ENCODE assay signal across 8 cellular contexts in genomic region chr7:100166966-100167911, GRCh38. TPM values are rescaled to one million over a fixed set of nuclear protein-coding genes. Genes with fewer than 3 reads are reported as not detected.
DNase-seq lines count a peak whose midpoint lies in the region; ATAC-seq and TF ChIP-seq lines count a peak whose summit lies in the region.

No MANE protein-coding gene starts in this region.

- H3K4me3 Mint-ChIP-seq in naive thymus-derived CD4-positive, alpha-beta T cell: peak overlapping the region; percentile 86 to 95 (median 92)

- peaks cover 0 to 4% (median 0%) of the 10 kb centered on the region in 5 donors for H3K36me3 Mint-ChIP-seq in naive thymus-derived CD4-positive, alpha-beta T cell

- H3K36me3 ChIP-seq in ACC112 (ENCODE audit: insufficient read depth, low read length) (no peaks in the 10 kb centered on the region), HUES6 (ENCODE audit: control insufficient read depth, insufficient read depth, low read length) (no peaks in the 10 kb centered on the region)
- no peaks in the 10 kb centered on the region for H3K36me3 ChIP-seq in naive thymus-derived CD4-positive, alpha-beta T cell (ENCODE audit: control insufficient read depth in 2 of 3, insufficient read depth in 3 of 3, low read length in 3 of 3)

- no peaks in the 10 kb centered on the region for H3K9me3 ChIP-seq in HUES6 (ENCODE audit: control insufficient read depth, insufficient read depth, low read depth, low read length)
- no peaks in the 10 kb centered on the region for H3K9me3 ChIP-seq in naive thymus-derived CD4-positive, alpha-beta T cell (ENCODE audit: control insufficient read depth in 2 of 3, low read length in 3 of 3)

- no peaks in the 10 kb centered on the region for H3K9me3 Mint-ChIP-seq in naive thymus-derived CD4-positive, alpha-beta T cell

- no peak for ATAC-seq in naive thymus-derived CD4-positive, alpha-beta T cell
- ATAC-seq in HG03095 (IDR thresholded peaks at IDR 0.05; ENCODE audit: unreplicated experiment): no peak

- H3K27ac Mint-ChIP-seq in naive thymus-derived CD4-positive, alpha-beta T cell: peak overlapping the region; percentile 87 to 99 (median 96)

- no peak overlapping the region for H3K27ac ChIP-seq in ACC112 (ENCODE audit: low read depth, low read length)
- no peak overlapping the region for H3K27ac ChIP-seq in HUES6 (ENCODE audit: low read depth, low read length)
- H3K27ac ChIP-seq in coronary artery: peak overlapping the region in 1 of 2 donors; percentile 81
- H3K27ac ChIP-seq in naive thymus-derived CD4-positive, alpha-beta T cell (ENCODE audit: low read depth, low read length): peak overlapping the region; percentile 81

- H3K27me3 ChIP-seq in ACC112 (ENCODE audit: insufficient read depth, low read length): peaks cover 3% of the 10 kb centered on the region; the same call in 1 of the 2 replicates
- H3K27me3 ChIP-seq in HUES6 (ENCODE audit: control insufficient read depth, insufficient read depth, low read length): peaks cover 35% of the 10 kb centered on the region
- H3K27me3 ChIP-seq in naive thymus-derived CD4-positive, alpha-beta T cell (ENCODE audit: control insufficient read depth in 2 of 2, insufficient read depth in 2 of 2, low read length in 2 of 2): no peaks in the 10 kb centered on the region

- H3K4me3 ChIP-seq in ACC112 (ENCODE audit: low read depth, low read length) (peak overlapping the region; percentile 80), HUES6 (ENCODE audit: low read depth, low read length) (peak overlapping the region; percentile 76), coronary artery (peak overlapping the region; percentile 68)
- H3K4me3 ChIP-seq in naive thymus-derived CD4-positive, alpha-beta T cell (ENCODE audit: low read length): peak overlapping the region; percentile 69

- CTCF ChIA-PET in naive thymus-derived CD4-positive, alpha-beta T cell (lab: Charles Lee): interaction anchor here (0.6 to 4.2 kb wide), 15 partner anchors 9 to 485 kb away, joined by 3 to 18 read pairs (median 5); partner anchors contain the start of genes GPC2, STAG3 and TRAPPC14

- intact Hi-C loops in naive thymus-derived CD4-positive, alpha-beta T cell (cut with micrococcal nuclease): loop anchor here (1.0 to 5.0 kb wide), 3 partner anchors 9 to 35 kb away; partner anchors contain the start of gene TRAPPC14 (in 2 of the 2)

- H3K4me1 ChIP-seq in ACC112 (ENCODE audit: control insufficient read depth, insufficient read depth, low read length, unreplicated experiment) (peaks cover 3% of the 10 kb centered on the region), HUES6 (ENCODE audit: control insufficient read depth, insufficient read depth, low read length) (peaks cover 40% of the 10 kb centered on the region)
- H3K4me1 ChIP-seq in naive thymus-derived CD4-positive, alpha-beta T cell (ENCODE audit: control insufficient read depth in 2 of 2, insufficient read depth in 2 of 2, low read length in 2 of 2): peaks cover 30 to 82% of the 10 kb centered on the region in 2 donors

- DNase-seq in coronary artery (ENCODE audit: low spot score): no peak
- no peak for DNase-seq in naive thymus-derived CD4-positive, alpha-beta T cell
- DNase-seq in central memory CD4-positive, alpha-beta T cell: no peak
- DNase-seq in glomerular visceral epithelial cell (ENCODE audit: extremely low spot score): no peak
- DNase-seq in GM19240 (ENCODE audit: insufficient read length, low spot score): no peak

- H3K27me3 Mint-ChIP-seq in naive thymus-derived CD4-positive, alpha-beta T cell: peaks cover 0 to 27% (median 5%) of the 10 kb centered on the region in 5 donors

- H2AFZ ChIP-seq in ACC112 (ENCODE audit: low read length, unreplicated experiment): no peak overlapping the region

- H3K9ac ChIP-seq in HUES6 (ENCODE audit: low read length): no peak overlapping the region

- POLR2A ChIA-PET in naive thymus-derived CD4-positive, alpha-beta T cell (lab: Charles Lee): interaction anchor here (0.9 to 23.1 kb wide), 15 partner anchors 13 to 53 kb away, joined by 3 to 383 read pairs (median 5); partner anchors contain the start of genes GPC2, LAMTOR4, MBLAC1 and PVRIG

- no peaks in the 10 kb centered on the region for H3K79me2 ChIP-seq in ACC112 (ENCODE audit: control insufficient read depth, insufficient read depth, low read length, unreplicated experiment)

- no peak for TF ChIP-seq CTCF in coronary artery (IDR thresholded peaks at IDR 0.05)

- H3K4me1 Mint-ChIP-seq in naive thymus-derived CD4-positive, alpha-beta T cell: peaks cover 54 to 93% (median 82%) of the 10 kb centered on the region in 7 donors

RNA-seq across cellular contexts. Expression of gene GAL3ST4, which starts 1.2 kb away (rescaled TPM):
- total RNA-seq in naive thymus-derived CD4-positive, alpha-beta T cell: 10 to 100 TPM in 4 of 5 experiments, 1 to 10 TPM in 1; 4.7 to 26.8 (median 16.7) TPM
- polyA plus RNA-seq in naive thymus-derived CD4-positive, alpha-beta T cell: 10 to 100 TPM in 1 of 2 donors, 1 to 10 TPM in 1; 7.4 to 10.8 TPM

RNA-seq across cellular contexts. Expression of gene TRAPPC14, which starts 8.7 kb away (rescaled TPM):
- total RNA-seq in naive thymus-derived CD4-positive, alpha-beta T cell: 100 to 1,000 TPM in 1 of 5 experiments, 10 to 100 TPM in 4; 51.8 to 102 (median 70.2) TPM
- polyA plus RNA-seq in naive thymus-derived CD4-positive, alpha-beta T cell: 1 to 10 TPM; 3.2 to 5.9 TPM

RNA-seq across cellular contexts. Expression of gene GPC2, which starts 9.9 kb away (rescaled TPM):
- 10 to 100 TPM in 4 of 5 experiments, 1 to 10 TPM in 1; 8.1 to 30.6 (median 18.2) TPM for total RNA-seq in naive thymus-derived CD4-positive, alpha-beta T cell
- polyA plus RNA-seq in naive thymus-derived CD4-positive, alpha-beta T cell: under 1 TPM; 0.64 to 0.87 TPM

RNA-seq across cellular contexts. Expression of gene STAG3, which starts 10.5 kb away (rescaled TPM):
- total RNA-seq in naive thymus-derived CD4-positive, alpha-beta T cell: 10 to 100 TPM in 1 of 5 experiments, 1 to 10 TPM in 4; 5.5 to 24.6 (median 9.5) TPM
- 1 to 10 TPM; 2.4 to 6.5 TPM for polyA plus RNA-seq in naive thymus-derived CD4-positive, alpha-beta T cell

RNA-seq across cellular contexts. Expression of gene LAMTOR4, which starts 18.5 kb away (rescaled TPM):
- total RNA-seq in naive thymus-derived CD4-positive, alpha-beta T cell: 100 to 1,000 TPM; 132 to 200 (median 173) TPM
- polyA plus RNA-seq in naive thymus-derived CD4-positive, alpha-beta T cell: 100 to 1,000 TPM; 550 to 555 TPM
